1 cellular context compared by ENCODE assay signal in the genomic region with DNA sequence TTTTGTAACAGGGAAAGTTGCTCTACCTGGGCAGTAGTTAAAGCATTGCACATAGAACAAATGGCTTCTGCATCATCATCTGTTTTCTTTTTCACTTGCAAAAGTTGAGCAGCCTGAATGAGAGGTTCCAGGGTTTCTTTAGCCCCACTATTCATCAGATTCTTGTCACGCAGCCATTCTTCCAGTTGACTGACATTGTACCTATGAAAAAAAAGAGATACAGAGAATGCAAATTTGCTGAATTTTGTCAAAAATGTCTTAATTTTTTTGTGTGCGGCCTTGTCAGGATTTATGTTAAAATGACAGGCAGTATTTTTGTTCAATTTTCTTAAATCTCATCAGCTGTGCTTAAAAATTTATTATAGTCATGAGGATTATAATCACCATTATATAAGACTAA.
TF ChIP-seq lines count a peak whose summit lies in the region.

No MANE protein-coding gene starts in this region.

TF ChIP-seq in GM12878, 131 proteins besides CTCF, POLR2A, EP300 and RAD21:
- TF ChIP-seq E2F8 (IDR thresholded peaks at IDR 0.05; ENCODE audit: low read depth, partially characterized antibody), result no peak
- no peak for TF ChIP-seq MTA2 (IDR thresholded peaks at IDR 0.05; ENCODE audit: low read depth)
- TF ChIP-seq TBL1XR1 (IDR thresholded peaks at IDR 0.05; ENCODE audit: low read depth, low read length), result no peak
- TF ChIP-seq, protein P1, sequence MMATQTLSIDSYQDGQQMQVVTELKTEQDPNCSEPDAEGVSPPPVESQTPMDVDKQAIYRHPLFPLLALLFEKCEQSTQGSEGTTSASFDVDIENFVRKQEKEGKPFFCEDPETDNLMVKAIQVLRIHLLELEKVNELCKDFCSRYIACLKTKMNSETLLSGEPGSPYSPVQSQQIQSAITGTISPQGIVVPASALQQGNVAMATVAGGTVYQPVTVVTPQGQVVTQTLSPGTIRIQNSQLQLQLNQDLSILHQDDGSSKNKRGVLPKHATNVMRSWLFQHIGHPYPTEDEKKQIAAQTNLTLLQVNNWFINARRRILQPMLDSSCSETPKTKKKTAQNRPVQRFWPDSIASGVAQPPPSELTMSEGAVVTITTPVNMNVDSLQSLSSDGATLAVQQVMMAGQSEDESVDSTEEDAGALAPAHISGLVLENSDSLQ (IDR thresholded peaks at IDR 0.05), result no peak
- TF ChIP-seq DPF2 (IDR thresholded peaks at IDR 0.05), result no peak
- TF ChIP-seq FOXK2 (IDR thresholded peaks at IDR 0.05), result no peak
- no peak for TF ChIP-seq PAX8 (IDR thresholded peaks at IDR 0.05)
- no peak for TF ChIP-seq SREBF1 (IDR thresholded peaks at IDR 0.05; ENCODE audit: low read length)
- TF ChIP-seq CBFB (IDR thresholded peaks at IDR 0.05; ENCODE audit: low read depth), result no peak
- no peak for TF ChIP-seq BHLHE40 (IDR thresholded peaks at IDR 0.05; ENCODE audit: borderline replicate concordance in 1 of 2, low read depth in 2 of 2, low read length in 1 of 2)
- TF ChIP-seq SPI1 (IDR thresholded peaks at IDR 0.05; ENCODE audit: borderline replicate concordance, insufficient read depth, low read depth, low read length), result no peak
